Comparison of ENCODE assay signal across 8 cellular contexts in the genomic region with DNA sequence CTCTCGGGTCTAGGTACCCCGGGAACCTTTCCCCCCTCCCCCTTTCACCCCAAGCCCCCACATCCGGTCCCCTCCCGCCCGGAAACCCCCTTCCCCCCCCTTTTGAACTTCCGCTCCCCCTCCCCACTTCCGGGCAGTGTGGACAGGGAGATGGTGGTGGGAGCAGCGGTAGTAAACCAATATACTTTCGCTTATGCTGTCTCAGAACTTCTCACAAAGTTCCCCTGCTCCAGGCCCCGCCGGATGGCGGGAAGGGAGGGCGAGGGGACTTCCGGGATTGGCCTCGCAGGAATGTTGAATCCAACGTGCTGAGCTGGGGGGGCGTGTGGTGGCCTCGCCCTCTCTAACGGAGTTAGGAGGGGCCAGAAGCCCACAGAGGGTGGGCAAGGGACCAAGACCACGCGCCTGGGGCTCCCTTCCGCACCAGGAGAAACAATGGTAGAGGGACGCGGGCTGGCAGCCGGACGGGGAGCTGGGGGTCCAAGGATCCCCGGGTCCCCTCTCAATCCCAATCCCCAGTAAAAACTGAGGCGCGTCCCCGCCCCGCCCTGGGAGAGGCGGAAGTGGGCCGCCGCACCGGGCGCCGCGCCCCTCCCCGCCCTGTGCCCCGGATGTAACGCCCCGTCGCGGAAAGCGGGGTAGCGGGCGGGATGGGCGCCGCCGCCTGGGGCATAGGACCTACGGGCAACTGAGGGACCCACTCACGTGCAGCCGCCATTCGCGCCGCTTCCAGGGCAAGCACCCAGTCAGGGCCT. TPM values are rescaled to one million over a fixed set of nuclear protein-coding genes. Genes with fewer than 3 reads are reported as not detected.
DNase-seq lines count a peak whose midpoint lies in the region; ATAC-seq and TF ChIP-seq lines count a peak whose summit lies in the region.

No MANE protein-coding gene starts in this region.

- H3K36me3 Mint-ChIP-seq in activated CD4-positive, alpha-beta memory T cell treated with anti-CD3 and anti-CD28 coated beads for 36 hours: peaks cover 45% of the 10 kb centered on the region
- peaks cover 73% of the 10 kb centered on the region for H3K36me3 Mint-ChIP-seq in stimulated activated effector memory CD8-positive, alpha-beta T cell treated with anti-CD3 and anti-CD28 coated beads, Interleukin-12 subunit alpha, Interleukin-12 subunit beta, amount 100 ng/mL, for 72 hours

- H3K4me3 Mint-ChIP-seq in activated CD4-positive, alpha-beta memory T cell treated with anti-CD3 and anti-CD28 coated beads for 36 hours: peak overlapping the region; percentile 90
- peak overlapping the region; percentile 93 for H3K4me3 Mint-ChIP-seq in stimulated activated effector memory CD8-positive, alpha-beta T cell treated with anti-CD3 and anti-CD28 coated beads, Interleukin-12 subunit alpha, Interleukin-12 subunit beta, amount 100 ng/mL, for 72 hours

- DNase-seq in 8988T (peak; percentile 40), NCI-H2171 (lab: John Stamatoyannopoulos, UW) (peak; percentile 56), ecto neural progenitor cell (ENCODE audit: low spot score) (peak; percentile 81), medulla oblongata (ENCODE audit: extremely low spot score) (peak; percentile 39)
- peak; percentile 87 for DNase-seq in activated CD4-positive, alpha-beta memory T cell treated with anti-CD3 and anti-CD28 coated beads for 36 hours
- peak; percentile 55 to 89 for DNase-seq in stimulated activated effector memory CD8-positive, alpha-beta T cell treated with anti-CD3 and anti-CD28 coated beads, Interleukin-12 subunit alpha, Interleukin-12 subunit beta, amount 100 ng/mL, for 72 hours (ENCODE audit: low spot score in 2 of 2)

- peak; percentile 27 for ATAC-seq in stimulated activated effector memory CD8-positive, alpha-beta T cell treated with anti-CD3 and anti-CD28 coated beads, Interleukin-12 subunit alpha, Interleukin-12 subunit beta, amount 100 ng/mL, for 72 hours
- ATAC-seq in GM21423 (IDR thresholded peaks at IDR 0.05; ENCODE audit: unreplicated experiment): no peak

- no peaks in the 10 kb centered on the region for H3K27me3 Mint-ChIP-seq in activated CD4-positive, alpha-beta memory T cell treated with anti-CD3 and anti-CD28 coated beads for 36 hours

- CTCF ChIA-PET in activated CD4-positive, alpha-beta memory T cell treated with anti-CD3 and anti-CD28 coated beads for 36 hours (lab: Charles Lee): interaction anchor here (2.3 kb wide), 1 partner anchor 19 kb away, joined by 10 read pairs; the partner anchor contains the start of gene SPAG7

- intact Hi-C loops in activated CD4-positive, alpha-beta memory T cell treated with anti-CD3 and anti-CD28 coated beads for 36 hours (cut with micrococcal nuclease): loop anchor here (1.0 to 10.0 kb wide), 6 partner anchors 7 to 803 kb away; partner anchors contain the start of genes CYB5D2, DERL2, MED11 and MIS12

- peak overlapping the region; percentile 95 for H3K27ac Mint-ChIP-seq in activated CD4-positive, alpha-beta memory T cell treated with anti-CD3 and anti-CD28 coated beads for 36 hours
- peak overlapping the region; percentile 99 for H3K27ac Mint-ChIP-seq in stimulated activated effector memory CD8-positive, alpha-beta T cell treated with anti-CD3 and anti-CD28 coated beads, Interleukin-12 subunit alpha, Interleukin-12 subunit beta, amount 100 ng/mL, for 72 hours

- no peaks in the 10 kb centered on the region for H3K9me3 Mint-ChIP-seq in activated CD4-positive, alpha-beta memory T cell treated with anti-CD3 and anti-CD28 coated beads for 36 hours
- no peaks in the 10 kb centered on the region for H3K9me3 Mint-ChIP-seq in stimulated activated effector memory CD8-positive, alpha-beta T cell treated with anti-CD3 and anti-CD28 coated beads, Interleukin-12 subunit alpha, Interleukin-12 subunit beta, amount 100 ng/mL, for 72 hours

- POLR2A ChIA-PET in activated CD4-positive, alpha-beta memory T cell treated with anti-CD3 and anti-CD28 coated beads for 36 hours (lab: Charles Lee): interaction anchor here (1.1 to 21.0 kb wide), 5 partner anchors 8 to 50 kb away, joined by 5 to 346 read pairs (median 13); partner anchors contain the start of genes C17orf107, CAMTA2, INCA1 and KIF1C

- H3K4me1 Mint-ChIP-seq in activated CD4-positive, alpha-beta memory T cell treated with anti-CD3 and anti-CD28 coated beads for 36 hours (ENCODE audit: low read depth): peaks cover 52% of the 10 kb centered on the region
- H3K4me1 Mint-ChIP-seq in stimulated activated effector memory CD8-positive, alpha-beta T cell treated with anti-CD3 and anti-CD28 coated beads, Interleukin-12 subunit alpha, Interleukin-12 subunit beta, amount 100 ng/mL, for 72 hours: peaks cover 69% of the 10 kb centered on the region

- peak; percentile 40 for TF ChIP-seq POLR2A in GM18526 (IDR thresholded peaks at IDR 0.05; ENCODE audit: extremely low read depth, insufficient read length)

RNA-seq across cellular contexts. Expression of gene PFN1, which starts 0.7 kb away (rescaled TPM):
- 1,000 to 10,000 TPM; 1,907 to 1,923 TPM for total RNA-seq in activated CD4-positive, alpha-beta memory T cell treated with anti-CD3 and anti-CD28 coated beads for 36 hours

RNA-seq across cellular contexts. Expression of gene ENO3, which starts 3.3 kb away (rescaled TPM):
- 10 to 100 TPM; 26.5 to 26.8 TPM for total RNA-seq in activated CD4-positive, alpha-beta memory T cell treated with anti-CD3 and anti-CD28 coated beads for 36 hours

RNA-seq across cellular contexts. Expression of gene RNF167, which starts 7.5 kb away (rescaled TPM):
- total RNA-seq in activated CD4-positive, alpha-beta memory T cell treated with anti-CD3 and anti-CD28 coated beads for 36 hours: 100 to 1,000 TPM; 130 to 157 TPM

RNA-seq across cellular contexts. Expression of gene SLC25A11, which starts 7.7 kb away (rescaled TPM):
- 10 to 100 TPM; 70.5 to 72.5 TPM for total RNA-seq in activated CD4-positive, alpha-beta memory T cell treated with anti-CD3 and anti-CD28 coated beads for 36 hours

RNA-seq across cellular contexts. Expression of gene GP1BA, which starts 15.5 kb away (rescaled TPM):
- not detected for total RNA-seq in activated CD4-positive, alpha-beta memory T cell treated with anti-CD3 and anti-CD28 coated beads for 36 hours
